ENCODE assay signal across 10 cellular contexts in the genomic region with DNA sequence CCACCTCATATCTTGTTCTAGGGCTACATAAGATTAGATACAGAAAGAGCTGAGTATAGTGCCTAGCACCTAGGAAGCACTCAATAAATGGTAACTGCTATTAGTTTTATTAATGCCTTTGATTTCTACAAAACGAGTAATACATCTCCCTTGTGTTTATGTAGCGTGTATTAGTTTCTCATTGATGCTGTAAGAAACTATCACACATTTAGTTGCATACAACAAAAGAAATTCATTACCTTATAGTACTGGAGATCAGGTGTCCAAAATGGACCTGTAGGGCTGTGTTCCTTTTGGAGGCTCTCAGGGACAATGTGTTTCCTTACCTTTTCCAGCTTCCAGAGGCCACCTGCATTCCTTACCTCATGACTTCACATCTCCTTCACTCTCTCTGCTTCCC. TPM values are rescaled to one million over a fixed set of nuclear protein-coding genes. Genes with fewer than 3 reads are reported as not detected.
DNase-seq lines count a peak whose midpoint lies in the region; ATAC-seq and TF ChIP-seq lines count a peak whose summit lies in the region.
"Had no signal": no experiment of that assay in that cellular context is flagged by ENCODE, and none has a peak within 500 bp of the region (broad histone marks: within the 10 kb centered on the region; RNA-seq: fewer than 3 reads in every experiment).

No MANE protein-coding gene starts in this region.

- peaks cover 1% of the 10 kb centered on the region for H3K27me3 Mint-ChIP-seq in activated CD4-positive, alpha-beta T cell treated with anti-CD3 and anti-CD28 coated beads for 36 hours
- H3K27me3 Mint-ChIP-seq in activated CD4-positive, alpha-beta memory T cell treated with anti-CD3 and anti-CD28 coated beads for 36 hours, result peaks cover 1% of the 10 kb centered on the region
- H3K27me3 Mint-ChIP-seq in immature natural killer cell (ENCODE audit: low read depth in 3 of 3), result peaks cover 2 to 3% (median 3%) of the 10 kb centered on the region in 3 donors

- peak overlapping the region; percentile 88 to 97 (median 96) for H3K4me3 ChIP-seq in stomach

- TF ChIP-seq POLR2A in stomach (IDR thresholded peaks at IDR 0.05), result no peak

- peaks cover 47% of the 10 kb centered on the region for H3K4me1 Mint-ChIP-seq in activated CD4-positive, alpha-beta T cell treated with anti-CD3 and anti-CD28 coated beads for 36 hours
- H3K4me1 Mint-ChIP-seq in activated CD4-positive, alpha-beta memory T cell treated with anti-CD3 and anti-CD28 coated beads for 36 hours (ENCODE audit: low read depth), result peaks cover 42% of the 10 kb centered on the region
- H3K4me1 Mint-ChIP-seq in immature natural killer cell, result peaks cover 21 to 27% of the 10 kb centered on the region in 2 donors

- CTCF ChIA-PET in activated CD4-positive, alpha-beta T cell treated with anti-CD3 and anti-CD28 coated beads for 36 hours (lab: Charles Lee), result interaction anchor here (0.6 kb wide), 2 partner anchors 156 to 425 kb away, joined by 3 read pairs; no protein-coding TSS in a partner anchor
- CTCF ChIA-PET in activated CD4-positive, alpha-beta memory T cell treated with anti-CD3 and anti-CD28 coated beads for 36 hours (lab: Charles Lee), result interaction anchor here (0.7 kb wide), 1 partner anchor 106 kb away, joined by 3 read pairs; no protein-coding TSS in a partner anchor

- no peaks in the 10 kb centered on the region for H3K36me3 ChIP-seq in stomach
- H3K36me3 ChIP-seq: cardiac muscle cell had no signal

- H3K36me3 Mint-ChIP-seq in activated CD4-positive, alpha-beta T cell treated with anti-CD3 and anti-CD28 coated beads for 36 hours (ENCODE audit: low read depth), result no peaks in the 10 kb centered on the region
- no peaks in the 10 kb centered on the region for H3K36me3 Mint-ChIP-seq in activated CD4-positive, alpha-beta memory T cell treated with anti-CD3 and anti-CD28 coated beads for 36 hours
- no peaks in the 10 kb centered on the region for H3K36me3 Mint-ChIP-seq in immature natural killer cell

- TF ChIP-seq EP300 in stomach (IDR thresholded peaks at IDR 0.05), result no peak

- intact Hi-C loops in activated CD4-positive, alpha-beta T cell treated with anti-CD3 and anti-CD28 coated beads for 36 hours (cut with DNase I, micrococcal nuclease), result loop anchor here (1.0 to 10.0 kb wide), 13 partner anchors 139 to 955 kb away; partner anchors contain the start of genes LYST (in 2 of the 2), MTR (in 2 of the 2), ARID4B (in 1 of the 2) and B3GALNT2 (in 1 of the 2)
- intact Hi-C loops in activated CD4-positive, alpha-beta memory T cell treated with anti-CD3 and anti-CD28 coated beads for 36 hours (cut with micrococcal nuclease), result loop anchor here (1.0 to 5.0 kb wide), 9 partner anchors 125 to 513 kb away; partner anchors contain the start of genes GPR137B, HEATR1, LGALS8 and LYST
- intact Hi-C loops in stomach (cut with DNase I; ENCODE audit: low total_unique reads), result no loop called here

- POLR2A ChIA-PET in activated CD4-positive, alpha-beta T cell treated with anti-CD3 and anti-CD28 coated beads for 36 hours (lab: Charles Lee), result no interaction called here
- POLR2A ChIA-PET in activated CD4-positive, alpha-beta memory T cell treated with anti-CD3 and anti-CD28 coated beads for 36 hours (lab: Charles Lee), result interaction anchor here (0.6 to 2.2 kb wide), 2 partner anchors 114 to 184 kb away, joined by 3 to 6 read pairs; no protein-coding TSS in a partner anchor

- peak overlapping the region; percentile 70 for H3K27ac Mint-ChIP-seq in activated CD4-positive, alpha-beta T cell treated with anti-CD3 and anti-CD28 coated beads for 36 hours
- no peak overlapping the region for H3K27ac Mint-ChIP-seq in activated CD4-positive, alpha-beta memory T cell treated with anti-CD3 and anti-CD28 coated beads for 36 hours
- peak overlapping the region in 4 of 6 donors; percentile 70 to 86 (median 82) for H3K27ac Mint-ChIP-seq in immature natural killer cell

- peak overlapping the region; percentile 82 for H3K4me3 Mint-ChIP-seq in activated CD4-positive, alpha-beta T cell treated with anti-CD3 and anti-CD28 coated beads for 36 hours
- H3K4me3 Mint-ChIP-seq in activated CD4-positive, alpha-beta memory T cell treated with anti-CD3 and anti-CD28 coated beads for 36 hours, result peak overlapping the region; percentile 78
- peak overlapping the region; percentile 82 to 98 (median 94) for H3K4me3 Mint-ChIP-seq in immature natural killer cell

- WGBS in stomach, 5 donors, result 58 to 72% (median 60%) methylated on average over 2 of the region's 2 CpGs

- no peaks in the 10 kb centered on the region for H3K27me3 ChIP-seq in stomach

- peaks cover 0 to 37% (median 19%) of the 10 kb centered on the region in 4 donors for H3K4me1 ChIP-seq in stomach

- H3K9me3 Mint-ChIP-seq in activated CD4-positive, alpha-beta T cell treated with anti-CD3 and anti-CD28 coated beads for 36 hours (ENCODE audit: low read depth), result no peaks in the 10 kb centered on the region
- no peaks in the 10 kb centered on the region for H3K9me3 Mint-ChIP-seq in activated CD4-positive, alpha-beta memory T cell treated with anti-CD3 and anti-CD28 coated beads for 36 hours
- H3K9me3 Mint-ChIP-seq in immature natural killer cell, result no peaks in the 10 kb centered on the region

- no peak for DNase-seq in activated CD4-positive, alpha-beta T cell treated with anti-CD3 and anti-CD28 coated beads for 36 hours
- no peak for DNase-seq in activated CD4-positive, alpha-beta T cell treated with anti-CD3 and anti-CD28 coated beads, Interleukin-2, amount 50 U/mL, for 1 hour
- DNase-seq in activated CD4-positive, alpha-beta memory T cell treated with anti-CD3 and anti-CD28 coated beads for 36 hours, result no peak
- DNase-seq in immature natural killer cell (no peak), stomach (no peak)
- no peak for DNase-seq in activated CD4-positive, CD25-positive, alpha-beta regulatory T cell treated with anti-CD3 and anti-CD28 coated beads, Interleukin-2, amount 50 U/mL, for 72 hours

- H3K9me3 ChIP-seq in stomach, result no peaks in the 10 kb centered on the region
- H3K9me3 ChIP-seq: mucosa of descending colon had no signal

- no peak for ATAC-seq in activated CD4-positive, alpha-beta T cell treated with anti-CD3 and anti-CD28 coated beads for 36 hours
- no peak for ATAC-seq in HG02870 (IDR thresholded peaks at IDR 0.05; ENCODE audit: unreplicated experiment)
- no peak for ATAC-seq in GM21423 (IDR thresholded peaks at IDR 0.05; ENCODE audit: unreplicated experiment)

- no peak for TF ChIP-seq CTCF in stomach (IDR thresholded peaks at IDR 0.05)

- peak overlapping the region in 3 of 5 donors; percentile 89 to 93 (median 91) for H3K27ac ChIP-seq in stomach
- H3K27ac ChIP-seq: cardiac muscle cell had no signal

RNA-seq across cellular contexts. Expression of gene ERO1B, which starts 1.0 kb away (rescaled TPM):
- 1 to 10 TPM; 2.2 to 2.8 TPM for total RNA-seq in activated CD4-positive, alpha-beta T cell treated with anti-CD3 and anti-CD28 coated beads for 36 hours
- 1 to 10 TPM; 2.7 to 2.9 TPM for total RNA-seq in activated CD4-positive, alpha-beta memory T cell treated with anti-CD3 and anti-CD28 coated beads for 36 hours
- polyA plus RNA-seq in immature natural killer cell, result 1 to 10 TPM; 2.0 to 2.1 (median 2.0) TPM
- 100 to 1,000 TPM in 1 of 5 donors, 10 to 100 TPM in 3, 1 to 10 TPM in 1; 3.2 to 103 (median 33.4) TPM for total RNA-seq in stomach
- 10 to 100 TPM in 2 of 3 donors, 1 to 10 TPM in 1; 6.1 to 23.2 (median 20.6) TPM for polyA plus RNA-seq in stomach
